In the genomic region with DNA sequence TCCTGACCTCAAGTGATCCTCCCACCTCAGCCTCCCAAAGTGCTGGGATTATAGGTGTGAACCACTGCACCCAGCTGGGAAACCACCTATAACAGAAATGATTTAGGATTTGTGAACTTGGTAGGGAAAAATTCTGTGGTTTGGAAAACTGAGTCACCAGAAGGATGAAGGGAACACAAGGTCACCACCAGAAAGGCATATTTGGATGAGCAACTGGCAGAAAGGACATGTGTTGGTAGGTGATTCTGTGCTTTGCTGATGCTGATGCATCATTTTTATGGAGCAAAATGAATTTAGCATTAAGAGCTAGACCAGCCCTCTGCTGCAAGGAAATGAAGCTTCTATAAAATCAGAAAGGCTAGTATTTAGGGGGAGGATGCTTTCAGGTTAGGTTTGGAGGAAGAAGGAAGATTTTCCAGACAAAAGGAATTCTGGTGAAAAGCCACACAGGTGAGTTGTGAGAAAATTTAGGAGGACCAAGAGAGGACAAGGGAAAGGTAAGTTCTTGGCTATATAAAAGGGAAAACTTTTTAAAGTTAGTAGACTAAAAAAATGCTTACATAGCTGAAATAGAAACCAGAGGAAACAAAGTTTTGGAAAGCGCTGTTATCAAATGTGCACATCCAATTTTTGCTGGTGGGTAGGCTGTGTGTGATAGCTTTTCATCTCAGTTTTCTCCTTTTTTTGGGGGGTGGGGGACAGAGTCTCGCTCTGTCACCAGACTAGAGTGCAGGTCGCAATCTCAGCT, we compare ENCODE assay signal across 10 cellular contexts. TPM values are rescaled to one million over a fixed set of nuclear protein-coding genes. Genes with fewer than 3 reads are reported as not detected.
DNase-seq lines count a peak whose midpoint lies in the region; ATAC-seq and TF ChIP-seq lines count a peak whose summit lies in the region.
"Had no signal": no experiment of that assay in that cellular context is flagged by ENCODE, and none has a peak within 500 bp of the region (broad histone marks: within the 10 kb centered on the region; RNA-seq: fewer than 3 reads in every experiment).

No MANE protein-coding gene starts in this region.

- no peaks in the 10 kb centered on the region for H3K36me3 ChIP-seq in kidney epithelial cell (ENCODE audit: control insufficient read depth, insufficient read depth, low read length)

- H3K4me1 Mint-ChIP-seq in stimulated activated naive CD8-positive, alpha-beta T cell treated with anti-CD3 and anti-CD28 coated beads, Interleukin-15, Interleukin-2, amounts not matched to agents 100 ng/mL and 50 ng/mL, for 24 hours (ENCODE audit: low read depth), result peaks cover 58% of the 10 kb centered on the region
- peaks cover 33% of the 10 kb centered on the region for H3K4me1 Mint-ChIP-seq in activated naive CD8-positive, alpha-beta T cell treated with anti-CD3 and anti-CD28 coated beads for 36 hours
- peaks cover 20 to 69% (median 41%) of the 10 kb centered on the region in 4 donors for H3K4me1 Mint-ChIP-seq in naive thymus-derived CD8-positive, alpha-beta T cell
- peaks cover 32% of the 10 kb centered on the region for H3K4me1 Mint-ChIP-seq in activated CD8-positive, alpha-beta T cell treated with anti-CD3 and anti-CD28 coated beads for 36 hours (ENCODE audit: low read depth)

- intact Hi-C loops in activated CD8-positive, alpha-beta T cell treated with anti-CD3 and anti-CD28 coated beads for 36 hours (cut with micrococcal nuclease), result no loop called here

- H3K4me3 ChIP-seq in kidney epithelial cell (ENCODE audit: low read depth, low read length), result no peak overlapping the region

- peaks cover 28% of the 10 kb centered on the region for H3K36me3 Mint-ChIP-seq in stimulated activated naive CD8-positive, alpha-beta T cell treated with anti-CD3 and anti-CD28 coated beads, Interleukin-15, Interleukin-2, amounts not matched to agents 100 ng/mL and 50 ng/mL, for 24 hours (ENCODE audit: low read depth)
- peaks cover 19% of the 10 kb centered on the region for H3K36me3 Mint-ChIP-seq in activated naive CD8-positive, alpha-beta T cell treated with anti-CD3 and anti-CD28 coated beads for 36 hours
- peaks cover 0 to 21% (median 12%) of the 10 kb centered on the region in 3 donors for H3K36me3 Mint-ChIP-seq in naive thymus-derived CD8-positive, alpha-beta T cell
- H3K36me3 Mint-ChIP-seq in activated CD8-positive, alpha-beta T cell treated with anti-CD3 and anti-CD28 coated beads for 36 hours (ENCODE audit: low read depth), result peaks cover 19% of the 10 kb centered on the region

- DNase-seq in stimulated activated naive CD8-positive, alpha-beta T cell treated with anti-CD3 and anti-CD28 coated beads, Interleukin-15, Interleukin-2, amounts not matched to agents 100 U/mL and 50 U/mL, for 24 hours, result no peak
- no peak for DNase-seq in activated naive CD8-positive, alpha-beta T cell treated with anti-CD3 and anti-CD28 coated beads for 36 hours
- DNase-seq in kidney epithelial cell (ENCODE audit: low read depth) (peak; percentile 28), NCI-H1694 (lab: John Stamatoyannopoulos, UW) (no peak), KG1 (lab: John Stamatoyannopoulos, UW) (no peak)
- no peak for DNase-seq in naive thymus-derived CD8-positive, alpha-beta T cell
- no peak for DNase-seq in activated CD8-positive, alpha-beta T cell treated with anti-CD3 and anti-CD28 coated beads for 36 hours
- DNase-seq: activated CD4-positive, alpha-beta T cell treated with anti-CD3 and anti-CD28 coated beads for 1 hour; Calu3 had no signal

- H3K9me3 Mint-ChIP-seq in stimulated activated naive CD8-positive, alpha-beta T cell treated with anti-CD3 and anti-CD28 coated beads, Interleukin-15, Interleukin-2, amounts not matched to agents 100 ng/mL and 50 ng/mL, for 24 hours, result no peaks in the 10 kb centered on the region
- no peaks in the 10 kb centered on the region for H3K9me3 Mint-ChIP-seq in activated naive CD8-positive, alpha-beta T cell treated with anti-CD3 and anti-CD28 coated beads for 36 hours
- H3K9me3 Mint-ChIP-seq in naive thymus-derived CD8-positive, alpha-beta T cell, result no peaks in the 10 kb centered on the region
- H3K9me3 Mint-ChIP-seq in activated CD8-positive, alpha-beta T cell treated with anti-CD3 and anti-CD28 coated beads for 36 hours, result no peaks in the 10 kb centered on the region

- no peaks in the 10 kb centered on the region for H3K27me3 ChIP-seq in kidney epithelial cell (ENCODE audit: control insufficient read depth, insufficient read depth, low read length)

- no peak overlapping the region for H3K4me3 Mint-ChIP-seq in stimulated activated naive CD8-positive, alpha-beta T cell treated with anti-CD3 and anti-CD28 coated beads, Interleukin-15, Interleukin-2, amounts not matched to agents 100 ng/mL and 50 ng/mL, for 24 hours
- H3K4me3 Mint-ChIP-seq in activated naive CD8-positive, alpha-beta T cell treated with anti-CD3 and anti-CD28 coated beads for 36 hours, result no peak overlapping the region
- H3K4me3 Mint-ChIP-seq in naive thymus-derived CD8-positive, alpha-beta T cell, result peak overlapping the region in 2 of 10 donors; percentile 12 to 43
- no peak overlapping the region for H3K4me3 Mint-ChIP-seq in activated CD8-positive, alpha-beta T cell treated with anti-CD3 and anti-CD28 coated beads for 36 hours

- no peak for ATAC-seq in stimulated activated naive CD8-positive, alpha-beta T cell treated with anti-CD3 and anti-CD28 coated beads, Interleukin-15, Interleukin-2, amounts not matched to agents 100 U/mL and 50 U/mL, for 24 hours
- no peak for ATAC-seq in naive thymus-derived CD8-positive, alpha-beta T cell
- ATAC-seq in activated CD8-positive, alpha-beta T cell treated with anti-CD3 and anti-CD28 coated beads for 36 hours, result no peak

- CTCF ChIA-PET in activated CD8-positive, alpha-beta T cell treated with anti-CD3 and anti-CD28 coated beads for 36 hours (lab: Charles Lee), result interaction anchor here (0.9 to 7.2 kb wide), 6 partner anchors 10 to 171 kb away, joined by 3 to 44 read pairs (median 6); partner anchors contain the start of genes HTD2 and RPP14

- POLR2A ChIA-PET in naive thymus-derived CD8-positive, alpha-beta T cell (lab: Charles Lee), result no interaction called here
- POLR2A ChIA-PET in activated CD8-positive, alpha-beta T cell treated with anti-CD3 and anti-CD28 coated beads for 36 hours (lab: Charles Lee), result interaction anchor here (0.6 to 1.4 kb wide), 5 partner anchors 9 to 18 kb away, joined by 3 to 4 read pairs (median 4); no protein-coding TSS in a partner anchor

- peak overlapping the region; percentile 23 for H3K27ac Mint-ChIP-seq in stimulated activated naive CD8-positive, alpha-beta T cell treated with anti-CD3 and anti-CD28 coated beads, Interleukin-15, Interleukin-2, amounts not matched to agents 100 ng/mL and 50 ng/mL, for 24 hours
- H3K27ac Mint-ChIP-seq in activated naive CD8-positive, alpha-beta T cell treated with anti-CD3 and anti-CD28 coated beads for 36 hours, result peak overlapping the region; percentile 21
- peak overlapping the region in 1 of 10 donors; percentile 80 for H3K27ac Mint-ChIP-seq in naive thymus-derived CD8-positive, alpha-beta T cell
- no peak overlapping the region for H3K27ac Mint-ChIP-seq in activated CD8-positive, alpha-beta T cell treated with anti-CD3 and anti-CD28 coated beads for 36 hours

- no peaks in the 10 kb centered on the region for H3K27me3 Mint-ChIP-seq in stimulated activated naive CD8-positive, alpha-beta T cell treated with anti-CD3 and anti-CD28 coated beads, Interleukin-15, Interleukin-2, amounts not matched to agents 100 ng/mL and 50 ng/mL, for 24 hours
- no peaks in the 10 kb centered on the region for H3K27me3 Mint-ChIP-seq in activated naive CD8-positive, alpha-beta T cell treated with anti-CD3 and anti-CD28 coated beads for 36 hours
- no peaks in the 10 kb centered on the region for H3K27me3 Mint-ChIP-seq in naive thymus-derived CD8-positive, alpha-beta T cell
- H3K27me3 Mint-ChIP-seq in activated CD8-positive, alpha-beta T cell treated with anti-CD3 and anti-CD28 coated beads for 36 hours, result no peaks in the 10 kb centered on the region

- TF ChIP-seq CTCF in kidney epithelial cell (IDR thresholded peaks at IDR 0.05; ENCODE audit: insufficient read depth, low read length, poor library complexity, severe bottlenecking), result no peak
- no peak for TF ChIP-seq CTCF in activated CD8-positive, alpha-beta T cell treated with anti-CD3 and anti-CD28 coated beads for 36 hours (IDR thresholded peaks at IDR 0.05)

RNA-seq across cellular contexts. Expression of gene PXK, which starts 3.6 kb away (rescaled TPM):
- 10 to 100 TPM; 22.2 to 24.0 TPM for total RNA-seq in activated naive CD8-positive, alpha-beta T cell treated with anti-CD3 and anti-CD28 coated beads for 36 hours
- 13.2 and 17.9 TPM in 2 replicates for total RNA-seq in kidney epithelial cell
- 10 to 100 TPM; 24.1 to 26.6 TPM for total RNA-seq in naive thymus-derived CD8-positive, alpha-beta T cell
- polyA plus RNA-seq in naive thymus-derived CD8-positive, alpha-beta T cell, result 10 to 100 TPM; 16.3 to 21.9 (median 21.0) TPM
- total RNA-seq in activated CD8-positive, alpha-beta T cell treated with anti-CD3 and anti-CD28 coated beads for 36 hours, result 10 to 100 TPM; 22.2 to 23.6 TPM

RNA-seq across cellular contexts. Expression of gene HTD2, which starts 30.0 kb away (rescaled TPM):
- 10 to 100 TPM; 10.1 to 13.0 TPM for total RNA-seq in activated naive CD8-positive, alpha-beta T cell treated with anti-CD3 and anti-CD28 coated beads for 36 hours
- total RNA-seq in kidney epithelial cell, result 5.3 and 8.9 TPM in 2 replicates
- 1 to 10 TPM; 6.4 to 8.6 TPM for total RNA-seq in naive thymus-derived CD8-positive, alpha-beta T cell
- polyA plus RNA-seq in naive thymus-derived CD8-positive, alpha-beta T cell, result 10 to 100 TPM; 17.4 to 31.2 (median 23.7) TPM
- 1 to 10 TPM; 8.4 to 9.6 TPM for total RNA-seq in activated CD8-positive, alpha-beta T cell treated with anti-CD3 and anti-CD28 coated beads for 36 hours

RNA-seq across cellular contexts. Expression of gene RPP14, which starts 30.3 kb away (rescaled TPM):
- 10 to 100 TPM; 24.8 to 30.9 TPM for total RNA-seq in activated naive CD8-positive, alpha-beta T cell treated with anti-CD3 and anti-CD28 coated beads for 36 hours
- total RNA-seq in kidney epithelial cell, result 11.4 and 15.1 TPM in 2 replicates
- 10 to 100 TPM; 19.4 to 20.4 TPM for total RNA-seq in naive thymus-derived CD8-positive, alpha-beta T cell
- 1 to 10 TPM; 7.5 to 8.5 (median 7.8) TPM for polyA plus RNA-seq in naive thymus-derived CD8-positive, alpha-beta T cell
- total RNA-seq in activated CD8-positive, alpha-beta T cell treated with anti-CD3 and anti-CD28 coated beads for 36 hours, result 10 to 100 TPM; 16.1 to 18.0 TPM
